Comparison of ENCODE assay signal across 8 cellular contexts in the genomic region with DNA sequence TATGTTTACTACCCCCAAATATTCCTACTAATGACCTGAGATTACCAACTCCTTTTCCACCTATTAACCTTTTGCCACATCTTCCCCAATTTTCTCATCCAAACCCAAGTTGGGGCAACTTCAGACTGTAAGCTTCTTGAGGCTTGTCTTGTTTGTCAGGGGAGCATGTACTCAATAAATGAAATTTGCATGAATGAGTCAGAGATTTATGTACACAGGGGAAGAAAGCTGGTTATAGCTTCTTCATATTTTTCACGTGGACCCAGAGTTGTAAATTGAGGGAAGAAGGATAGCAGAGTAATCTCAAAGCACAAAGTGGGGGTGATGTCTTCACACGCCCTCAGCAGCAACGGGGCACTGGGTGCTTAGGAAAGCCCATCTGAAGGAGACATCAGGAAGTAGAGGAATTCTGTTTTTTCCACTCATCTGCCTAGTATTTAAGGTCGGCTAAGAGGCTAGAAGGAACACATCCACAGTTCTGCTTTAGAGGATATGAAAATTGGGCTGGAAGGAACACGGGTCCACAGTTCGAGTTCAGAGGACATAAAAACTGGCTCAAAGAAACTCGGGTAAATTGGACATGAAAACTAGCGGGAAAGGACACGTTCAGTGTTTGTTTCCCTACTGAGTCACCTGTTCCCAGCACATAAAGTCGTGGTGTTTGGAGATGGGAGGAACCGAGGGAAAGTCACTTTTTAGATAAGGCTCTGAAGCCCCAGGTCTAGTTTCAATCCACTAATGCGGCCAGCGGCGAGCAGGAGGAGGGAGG. TPM values are rescaled to one million over a fixed set of nuclear protein-coding genes. Genes with fewer than 3 reads are reported as not detected.
DNase-seq lines count a peak whose midpoint lies in the region; ATAC-seq and TF ChIP-seq lines count a peak whose summit lies in the region.

No MANE protein-coding gene starts in this region.

- peaks cover 0 to 17% (median 0%) of the 10 kb centered on the region in 7 donors for H3K27me3 ChIP-seq in heart right ventricle
- no peaks in the 10 kb centered on the region for H3K27me3 ChIP-seq in iPS-20b (ENCODE audit: insufficient read depth, low read length)
- H3K27me3 ChIP-seq in transverse colon, result no peaks in the 10 kb centered on the region

- H3K36me3 Mint-ChIP-seq in activated CD8-positive, alpha-beta T cell treated with anti-CD3 and anti-CD28 coated beads, Interleukin-2, amount 10 ng/mL, durations not matched to agents 7 days and 5 days (ENCODE audit: low read depth), result peaks cover 6% of the 10 kb centered on the region

- POLR2A ChIA-PET in activated CD8-positive, alpha-beta T cell treated with anti-CD3 and anti-CD28 coated beads, Interleukin-2, amount 10 ng/mL, durations not matched to agents 7 days and 5 days (lab: Charles Lee), result interaction anchor here (0.6 to 3.4 kb wide), 10 partner anchors 11 to 982 kb away, joined by 3 to 101 read pairs (median 12); a partner anchor contains a TSS

- no peak for ATAC-seq in heart right ventricle
- ATAC-seq in left cardiac atrium, result no peak
- no peak for ATAC-seq in activated CD8-positive, alpha-beta T cell treated with anti-CD3 and anti-CD28 coated beads, Interleukin-2, amount 10 ng/mL, durations not matched to agents 7 days and 5 days

- H3K27ac Mint-ChIP-seq in activated CD8-positive, alpha-beta T cell treated with anti-CD3 and anti-CD28 coated beads, Interleukin-2, amount 10 ng/mL, durations not matched to agents 7 days and 5 days, result peak overlapping the region; percentile 70

- no peaks in the 10 kb centered on the region for H3K9me3 Mint-ChIP-seq in activated CD8-positive, alpha-beta T cell treated with anti-CD3 and anti-CD28 coated beads, Interleukin-2, amount 10 ng/mL, durations not matched to agents 7 days and 5 days (ENCODE audit: insufficient read depth)

- H3K27me3 Mint-ChIP-seq in activated CD8-positive, alpha-beta T cell treated with anti-CD3 and anti-CD28 coated beads, Interleukin-2, amount 10 ng/mL, durations not matched to agents 7 days and 5 days (ENCODE audit: low read depth), result no peaks in the 10 kb centered on the region

- in situ Hi-C loops in transverse colon (cut with MboI; ENCODE audit: low pct_ligation_motif_present in 1 of 4, low pct_unique_long_range_greater_than_20kb in 1 of 4, low sequenced_read_pairs in 3 of 4), result no loop called here

- H3K4me3 ChIP-seq in heart right ventricle, result peak overlapping the region; percentile 18 to 67 (median 60)
- H3K4me3 ChIP-seq in iPS-20b (ENCODE audit: low read length), result peak overlapping the region; percentile 43; the same call in 1 of the 2 replicates
- peak overlapping the region in 3 of 4 donors; percentile 17 to 54 (median 38) for H3K4me3 ChIP-seq in transverse colon

- H3K4me1 ChIP-seq in heart right ventricle (peaks cover 0 to 18% (median 3%) of the 10 kb centered on the region in 9 donors), iPS-20b (ENCODE audit: insufficient read depth, low read length) (no peaks in the 10 kb centered on the region), transverse colon (peaks cover 0 to 5% (median 3%) of the 10 kb centered on the region in 4 donors)

- no peak for TF ChIP-seq EP300 in transverse colon (IDR thresholded peaks at IDR 0.05; ENCODE audit: low read depth)

- peaks cover 26% of the 10 kb centered on the region for H3K4me1 Mint-ChIP-seq in activated CD8-positive, alpha-beta T cell treated with anti-CD3 and anti-CD28 coated beads, Interleukin-2, amount 10 ng/mL, durations not matched to agents 7 days and 5 days (ENCODE audit: low read depth)

- CTCF ChIA-PET in activated CD8-positive, alpha-beta T cell treated with anti-CD3 and anti-CD28 coated beads, Interleukin-2, amount 10 ng/mL, durations not matched to agents 7 days and 5 days (lab: Charles Lee), result interaction anchor here (0.9 to 2.4 kb wide), 5 partner anchors 13 to 45 kb away, joined by 3 to 23 read pairs (median 3); no protein-coding TSS in a partner anchor

- no peak for TF ChIP-seq POLR2A in transverse colon (IDR thresholded peaks at IDR 0.05)

- H3K27ac ChIP-seq in heart right ventricle (peak overlapping the region in 1 of 10 donors; percentile 22), iPS-20b (ENCODE audit: low read length) (no peak overlapping the region), transverse colon (peak overlapping the region in 3 of 4 donors; percentile 22 to 49 (median 26))

- peak overlapping the region; percentile 87 for H3K4me3 Mint-ChIP-seq in activated CD8-positive, alpha-beta T cell treated with anti-CD3 and anti-CD28 coated beads, Interleukin-2, amount 10 ng/mL, durations not matched to agents 7 days and 5 days

- DNase-seq in heart right ventricle (no peak), left cardiac atrium (no peak), transverse colon (no peak), NCI-H2081 (lab: John Stamatoyannopoulos, UW) (no peak), DMS79 (lab: John Stamatoyannopoulos, UW) (no peak), SHP77 treated with DMSO at 0.1 percent for 48 hours (lab: John Stamatoyannopoulos, UW) (no peak)
- no peak for DNase-seq in activated CD8-positive, alpha-beta T cell treated with anti-CD3 and anti-CD28 coated beads, Interleukin-2, amount 10 ng/mL, durations not matched to agents 7 days and 5 days

- 14 to 27% methylated on average over 13 to 14 of the region's 14 CpGs for WGBS in heart right ventricle, 2 donors
- WGBS in transverse colon (ENCODE audit: low coverage in 1 of 2), 2 donors, result 0 to 17% methylated on average over 2 to 14 of the region's 14 CpGs

- no peaks in the 10 kb centered on the region for H3K36me3 ChIP-seq in heart right ventricle
- no peaks in the 10 kb centered on the region for H3K36me3 ChIP-seq in iPS-20b (ENCODE audit: insufficient read depth, low read depth, low read length)
- H3K36me3 ChIP-seq in transverse colon, result no peaks in the 10 kb centered on the region

- no peaks in the 10 kb centered on the region for H3K9me3 ChIP-seq in heart right ventricle
- no peaks in the 10 kb centered on the region for H3K9me3 ChIP-seq in iPS-20b (ENCODE audit: insufficient read depth, low read depth, low read length)
- no peaks in the 10 kb centered on the region for H3K9me3 ChIP-seq in transverse colon

- intact Hi-C loops in heart right ventricle (cut with DNase I), result loop anchor here in 2 of 10 donors (5.0 to 10.0 kb wide), 2 partner anchors 50 to 53 kb away; no protein-coding TSS in a partner anchor
- intact Hi-C loops in left cardiac atrium (cut with DNase I), result no loop called here
- intact Hi-C loops in transverse colon (cut with DNase I; ENCODE audit: low total_unique reads), result loop anchor here (10.0 kb wide), 1 partner anchor 53 kb away; no protein-coding TSS in a partner anchor

- no peak overlapping the region; the same call in 1 of the 2 replicates for H3K9ac ChIP-seq in iPS-20b (ENCODE audit: low read depth, low read length)

- TF ChIP-seq CTCF in heart right ventricle (IDR thresholded peaks at IDR 0.05) (no peak), transverse colon (IDR thresholded peaks at IDR 0.05) (no peak)

RNA-seq across cellular contexts. Expression of a gene that starts 0.7 kb away (rescaled TPM):
- total RNA-seq in heart right ventricle (1 to 10 TPM; 2.4 to 4.9 (median 3.3) TPM), left cardiac atrium (10 to 100 TPM in 1 of 2 donors, 1 to 10 TPM in 1; 8.9 to 10.5 TPM), transverse colon (10 to 100 TPM in 1 of 4 donors, 1 to 10 TPM in 3; 1.1 to 69.3 (median 4.7) TPM)
- polyA plus RNA-seq in heart right ventricle, result 1 to 10 TPM in 1 of 2 donors, under 1 TPM in 1; 0.77 to 1.8 TPM
- 10 to 100 TPM; 16.2 to 16.6 TPM for total RNA-seq in activated CD8-positive, alpha-beta T cell treated with anti-CD3 and anti-CD28 coated beads, Interleukin-2, amount 10 ng/mL, durations not matched to agents 7 days and 5 days

RNA-seq across cellular contexts. Expression of a gene that starts 52.9 kb away (rescaled TPM):
- 1 to 10 TPM; 6.3 to 9.9 (median 7.4) TPM for total RNA-seq in heart right ventricle
- polyA plus RNA-seq in heart right ventricle, result 10 to 100 TPM in 1 of 2 donors, 1 to 10 TPM in 1; 8.6 to 25.3 TPM
- total RNA-seq in left cardiac atrium, result 1 to 10 TPM; 7.1 to 7.2 TPM
- 10 to 100 TPM; 15.9 to 16.0 TPM for total RNA-seq in activated CD8-positive, alpha-beta T cell treated with anti-CD3 and anti-CD28 coated beads, Interleukin-2, amount 10 ng/mL, durations not matched to agents 7 days and 5 days
- 100 to 1,000 TPM in 1 of 4 donors, 10 to 100 TPM in 1, 1 to 10 TPM in 1, not detected in 1; 5.3 to 263 (median 12.4) TPM for total RNA-seq in transverse colon
